ENCODE assay signal across 13 cellular contexts in genomic region chr4:3679071-3679825, GRCh38.
A peak's percentile ranks its signal among the peaks of the same experiment; 100 is the strongest.
DNase-seq lines count a peak whose midpoint lies in the region; ATAC-seq and TF ChIP-seq lines count a peak whose summit lies in the region.
"Had no signal": no experiment of that assay in that cellular context is flagged by ENCODE, and none has a peak within 500 bp of the region (broad histone marks: within the 10 kb centered on the region; RNA-seq: fewer than 3 reads in every experiment).

No MANE protein-coding gene starts in this region.

- H4K8ac ChIP-seq in H9 (replicated peaks; ENCODE audit: insufficient read length, low read depth, low read length), result no peak overlapping the region

- H3K9me3 ChIP-seq in H9 (ENCODE audit: control insufficient read depth, low read depth, low read length) (no peaks in the 10 kb centered on the region), sigmoid colon (no peaks in the 10 kb centered on the region)
- H3K9me3 ChIP-seq: SK-N-SH had no signal

- peak; percentile 12 for DNase-seq in DMS79 treated with DMSO at 0.1 percent for 48 hours (lab: John Stamatoyannopoulos, UW)
- no peak for DNase-seq in DMS79 (lab: John Stamatoyannopoulos, UW)
- peak; percentile 18 for DNase-seq in H9
- DNase-seq in glutamatergic neuron, result peak; percentile 24
- peak; percentile 54 for DNase-seq in sigmoid colon
- DNase-seq in retina, result no peak
- DNase-seq in stimulated activated CD4-positive, alpha-beta T cell treated with anti-CD3 and anti-CD28 coated beads, Interleukin-4, amount 100 ng/mL, for 24 hours, result no peak
- DNase-seq: 8988T, NCI-H187 treated with DMSO at 0.1 percent for 48 hours, NCI-H774, SK-N-SH had no signal

- H3K14ac ChIP-seq in H9 (ENCODE audit: insufficient read depth, low read length), result no peak overlapping the region

- no peak overlapping the region for H2AFZ ChIP-seq in H9 (ENCODE audit: low read length)

- H3K23ac ChIP-seq in H9 (ENCODE audit: insufficient read length, low read depth, low read length), result no peak overlapping the region

- no peak overlapping the region for H2AK5ac ChIP-seq in H9 (ENCODE audit: insufficient read length, low read length)

- no peak overlapping the region for H3K9ac ChIP-seq in H9 (ENCODE audit: extremely low read depth, insufficient read length, low read length)
- H3K9ac ChIP-seq: SK-N-SH had no signal

- H3K4me1 Mint-ChIP-seq in H9 (peaks cover 5 to 20% of the 10 kb centered on the region in 2 experiments; a peak in 2 of 4 replicates), glutamatergic neuron (ENCODE audit: low read depth, unreplicated experiment) (peaks cover 12% of the 10 kb centered on the region)

- H4K5ac ChIP-seq in H9 (ENCODE audit: insufficient read length, low read depth, low read length), result no peak overlapping the region

- H3K36me3 ChIP-seq in sigmoid colon, result no peaks in the 10 kb centered on the region

- H3K36me3 Mint-ChIP-seq in H9 (ENCODE audit: insufficient read depth in 1 of 3, low read depth in 3 of 3) (no peaks in the 10 kb centered on the region; a peak in 1 of 7 replicates), glutamatergic neuron (ENCODE audit: unreplicated experiment) (no peaks in the 10 kb centered on the region)

- no peaks in the 10 kb centered on the region for H3K79me1 ChIP-seq in H9 (ENCODE audit: insufficient read depth, low read depth, low read length, poor library complexity, severe bottlenecking)

- H2BK5ac ChIP-seq in H9 (ENCODE audit: insufficient read length, low read length), result no peak overlapping the region

- H3K27ac Mint-ChIP-seq in H9 (no peak overlapping the region), glutamatergic neuron (ENCODE audit: unreplicated experiment) (peak overlapping the region; percentile 52)

- H2BK15ac ChIP-seq in H9 (ENCODE audit: low read depth, low read length), result no peak overlapping the region

- no peaks in the 10 kb centered on the region for H3K23me2 ChIP-seq in H9 (ENCODE audit: insufficient read length, low read depth, low read length, poor library complexity, severe bottlenecking)

- no peak overlapping the region for H3K4me2 ChIP-seq in H9 (ENCODE audit: insufficient read depth, insufficient read length, low read length)
- H3K4me2 ChIP-seq: SK-N-SH had no signal

- no peak for TF ChIP-seq POLR2A in sigmoid colon (IDR thresholded peaks at IDR 0.05)

- H3K27ac ChIP-seq in H9 (ENCODE audit: insufficient read length, low read depth, low read length) (no peak overlapping the region), sigmoid colon (no peak overlapping the region)
- H3K27ac ChIP-seq: C4-2B had no signal

- ATAC-seq in HG03460 (IDR thresholded peaks at IDR 0.05; ENCODE audit: unreplicated experiment), result no peak

- intact Hi-C loops in sigmoid colon (cut with DNase I), result no loop called here

- H3K4me3 Mint-ChIP-seq in H9 (no peak overlapping the region), glutamatergic neuron (ENCODE audit: unreplicated experiment) (peak overlapping the region; percentile 30)

- H3K79me2 ChIP-seq in H9 (ENCODE audit: insufficient read depth, low read length), result no peaks in the 10 kb centered on the region

- H3K9me3 Mint-ChIP-seq in H9 (no peaks in the 10 kb centered on the region; a peak in 1 of 5 replicates), glutamatergic neuron (ENCODE audit: unreplicated experiment) (peaks cover 3% of the 10 kb centered on the region)

- no peak overlapping the region for H3K56ac ChIP-seq in H9 (ENCODE audit: insufficient read length, low read depth, low read length)

- no peak overlapping the region for H2BK12ac ChIP-seq in H9 (ENCODE audit: insufficient read length, low read depth, low read length)

- no peak overlapping the region for H2BK20ac ChIP-seq in H9 (ENCODE audit: low read depth, low read length, poor library complexity, severe bottlenecking)

- H3K4me1 ChIP-seq in H9 (ENCODE audit: insufficient read depth, low read length) (no peaks in the 10 kb centered on the region), sigmoid colon (no peaks in the 10 kb centered on the region)

- H3K4me3 ChIP-seq in sigmoid colon, result no peak overlapping the region

- H2BK120ac ChIP-seq in H9 (ENCODE audit: low read depth, low read length, poor library complexity, severe bottlenecking), result no peak overlapping the region

- peaks cover 21% of the 10 kb centered on the region for H3K27me3 Mint-ChIP-seq in H9 (ENCODE audit: low read depth)
- H3K27me3 Mint-ChIP-seq in glutamatergic neuron (ENCODE audit: unreplicated experiment), result peaks cover 5% of the 10 kb centered on the region

- no peak for TF ChIP-seq CTCF in H9 (conservative IDR thresholded peaks at IDR 0.05)
- no peak for TF ChIP-seq CTCF in glutamatergic neuron (IDR thresholded peaks at IDR 0.05; ENCODE audit: partially characterized antibody, unreplicated experiment)
- TF ChIP-seq CTCF in sigmoid colon (IDR thresholded peaks at IDR 0.05), result no peak

- WGBS in H9 (ENCODE audit: extremely low coverage, insufficient read length, low lambda C conversion rate), result no CpG with 5 or more reads among the region's 26 CpGs
- 77 to 82% methylated on average over 26 of the region's 26 CpGs for WGBS in sigmoid colon, 2 donors

- no peak overlapping the region for H3K4ac ChIP-seq in H9 (ENCODE audit: low read depth, low read length)

- no peak overlapping the region for H4K91ac ChIP-seq in H9 (ENCODE audit: insufficient read length, low read depth, low read length)

- H3K18ac ChIP-seq in H9 (ENCODE audit: insufficient read length, low read depth, low read length), result no peak overlapping the region

- no peak for TF ChIP-seq EP300 in sigmoid colon (IDR thresholded peaks at IDR 0.05)

- no peaks in the 10 kb centered on the region; the same call in 1 of the 2 replicates for H3K27me3 ChIP-seq in H9 (ENCODE audit: insufficient read depth, low read length)
- peaks cover 0 to 33% (median 10%) of the 10 kb centered on the region in 3 donors for H3K27me3 ChIP-seq in sigmoid colon

- no peaks in the 10 kb centered on the region for H4K20me1 ChIP-seq in H9 (ENCODE audit: control insufficient read depth, insufficient read depth, insufficient read length)

- no peak overlapping the region for H3T11ph ChIP-seq in H9 (ENCODE audit: low read length)

Comparison
In these comparisons a context has a peak if more than half of its experiments do, and no peak if none do; other contexts are left out.
1. DNase-seq: peak in DMS79 treated with DMSO at 0.1 percent for 48 hours (single experiment), H9 (single experiment), glutamatergic neuron (single experiment) and sigmoid colon (single experiment); none in DMS79 (single experiment), retina (single experiment) and stimulated activated CD4-positive, alpha-beta T cell treated with anti-CD3 and anti-CD28 coated beads, Interleukin-4, amount 100 ng/mL, for 24 hours (single experiment).